Comparison of ENCODE assay signal across 2 cellular contexts in genomic region chr16:54270711-54271110, GRCh38.
TF ChIP-seq lines count a peak whose summit lies in the region.

No MANE protein-coding gene starts in this region.

TF ChIP-seq in GM23338, 12 proteins besides CTCF, POLR2A, EP300 and RAD21:
- TF ChIP-seq REST (IDR thresholded peaks at IDR 0.05; ENCODE audit: unreplicated experiment) (no peak), ZNF331 (CRISPR knock-in tag; IDR thresholded peaks at IDR 0.05; ENCODE audit: low read depth) (no peak), ZNF462 (CRISPR knock-in tag; IDR thresholded peaks at IDR 0.05) (no peak), CREB1 (CRISPR knock-in tag; IDR thresholded peaks at IDR 0.05; ENCODE audit: low read depth) (no peak), ETS1 (IDR thresholded peaks at IDR 0.05) (no peak), EZH2 (IDR thresholded peaks at IDR 0.05; ENCODE audit: low read depth, unreplicated experiment) (no peak), EZH2phosphoT487 (IDR thresholded peaks at IDR 0.05; ENCODE audit: unreplicated experiment) (no peak), STAT1 (IDR thresholded peaks at IDR 0.05; ENCODE audit: unreplicated experiment) (no peak), JUNB (IDR thresholded peaks at IDR 0.05; ENCODE audit: unreplicated experiment) (no peak), ZNF114 (CRISPR knock-in tag; IDR thresholded peaks at IDR 0.05) (no peak), NANOG (IDR thresholded peaks at IDR 0.05; ENCODE audit: borderline replicate concordance) (no peak), POLR2AphosphoS5 (IDR thresholded peaks at IDR 0.05; ENCODE audit: low read depth) (no peak)

TF ChIP-seq in H1, 55 proteins besides CTCF, POLR2A, EP300 and RAD21 (continued from another document):
- TF ChIP-seq BCL11A (IDR thresholded peaks at IDR 0.05; ENCODE audit: low read depth in 2 of 2, low read length in 2 of 2) (no peak), CBX5 (IDR thresholded peaks at IDR 0.05; ENCODE audit: low read depth, low read length) (no peak), KDM1A (IDR thresholded peaks at IDR 0.05; ENCODE audit: borderline replicate concordance, low read length) (no peak), SP1 (IDR thresholded peaks at IDR 0.05; ENCODE audit: low read depth, low read length) (no peak), CEBPB (IDR thresholded peaks at IDR 0.05; ENCODE audit: low read depth, low read length) (no peak), KDM4A (IDR thresholded peaks at IDR 0.05; ENCODE audit: low read depth, low read length, severe bottlenecking) (no peak), TAF7 (optimal IDR thresholded peaks at IDR 0.05; ENCODE audit: borderline replicate concordance, low read depth, low read length) (no peak), TAF1 (IDR thresholded peaks at IDR 0.05; ENCODE audit: low read depth, low read length) (no peak), RFX5 (IDR thresholded peaks at IDR 0.05; ENCODE audit: borderline replicate concordance, low read depth, low read length) (no peak), GABPA (IDR thresholded peaks at IDR 0.05; ENCODE audit: borderline replicate concordance, insufficient read depth, low read length) (no peak)
- TF ChIP-seq, protein P1, sequence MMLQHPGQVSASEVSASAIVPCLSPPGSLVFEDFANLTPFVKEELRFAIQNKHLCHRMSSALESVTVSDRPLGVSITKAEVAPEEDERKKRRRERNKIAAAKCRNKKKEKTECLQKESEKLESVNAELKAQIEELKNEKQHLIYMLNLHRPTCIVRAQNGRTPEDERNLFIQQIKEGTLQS (IDR thresholded peaks at IDR 0.05; ENCODE audit: insufficient read depth, low read depth, low read length): no peak
